Comparison of ENCODE assay signal across 3 cellular contexts in genomic region chr19:608155-609000, GRCh38.
A peak's percentile ranks its signal among the peaks of the same experiment; 100 is the strongest.
TF ChIP-seq lines count a peak whose summit lies in the region.

No MANE protein-coding gene starts in this region.

TF ChIP-seq in A549, 52 proteins besides CTCF, POLR2A, EP300 and RAD21:
- no peak for TF ChIP-seq ATOH8 (CRISPR knock-in tag; IDR thresholded peaks at IDR 0.05; ENCODE audit: low read depth)
- TF ChIP-seq CEBPB (IDR thresholded peaks at IDR 0.05) = no peak
- TF ChIP-seq SREBF2 (IDR thresholded peaks at IDR 0.05) = no peak
- no peak for TF ChIP-seq HOXB5 (CRISPR knock-in tag; IDR thresholded peaks at IDR 0.05)
- 0 out of 2 replicates have a peak, but pooled peaks have one; percentile 11 for TF ChIP-seq HOXB13 (CRISPR knock-in tag; IDR thresholded peaks at IDR 0.05; ENCODE audit: low read depth)
- 0 out of 2 replicates have a peak, but pooled peaks have one; percentile 32 for TF ChIP-seq TFCP2L1 (CRISPR knock-in tag; IDR thresholded peaks at IDR 0.05)
- TF ChIP-seq ELK1 (IDR thresholded peaks at IDR 0.05; ENCODE audit: low read depth, low read length) = no peak
- no peak for TF ChIP-seq REST (IDR thresholded peaks at IDR 0.05)
- TF ChIP-seq E2F6 (IDR thresholded peaks at IDR 0.05; ENCODE audit: borderline replicate concordance, low read depth) = no peak
- TF ChIP-seq EHMT2 (IDR thresholded peaks at IDR 0.05; ENCODE audit: low read depth) = no peak

TF ChIP-seq in HCT116, 20 proteins besides CTCF, POLR2A, EP300 and RAD21:
- TF ChIP-seq POLR2AphosphoS5 (IDR thresholded peaks at IDR 0.05; ENCODE audit: low read depth, low read length) = no peak
- TF ChIP-seq EZH2 (IDR thresholded peaks at IDR 0.05) = no peak
- TF ChIP-seq MAX (IDR thresholded peaks at IDR 0.05) = no peak
- TF ChIP-seq SP1 (IDR thresholded peaks at IDR 0.05; ENCODE audit: low read depth) = no peak
- no peak for TF ChIP-seq SRF (IDR thresholded peaks at IDR 0.05; ENCODE audit: low read depth)
- TF ChIP-seq CBX3 (IDR thresholded peaks at IDR 0.05; ENCODE audit: low read depth) = no peak
- no peak for TF ChIP-seq EGR1 (IDR thresholded peaks at IDR 0.05; ENCODE audit: low read depth)
- TF ChIP-seq FOSL1 (IDR thresholded peaks at IDR 0.05; ENCODE audit: low read depth) = no peak
- no peak for TF ChIP-seq TCF7L2 (IDR thresholded peaks at IDR 0.05; ENCODE audit: borderline replicate concordance, extremely low read depth, insufficient read depth, insufficient read length)
- TF ChIP-seq JUND (IDR thresholded peaks at IDR 0.05) = no peak
- TF ChIP-seq ELF1 (IDR thresholded peaks at IDR 0.05; ENCODE audit: borderline replicate concordance, low read depth) = no peak
- no peak for TF ChIP-seq EZH2phosphoT487 (IDR thresholded peaks at IDR 0.05; ENCODE audit: borderline replicate concordance)
- TF ChIP-seq SIN3A (IDR thresholded peaks at IDR 0.05; ENCODE audit: low read depth) = no peak
- no peak for TF ChIP-seq CEBPB (IDR thresholded peaks at IDR 0.05; ENCODE audit: low read depth)
- no peak for TF ChIP-seq ATF3 (IDR thresholded peaks at IDR 0.05)
- TF ChIP-seq, protein P1, sequence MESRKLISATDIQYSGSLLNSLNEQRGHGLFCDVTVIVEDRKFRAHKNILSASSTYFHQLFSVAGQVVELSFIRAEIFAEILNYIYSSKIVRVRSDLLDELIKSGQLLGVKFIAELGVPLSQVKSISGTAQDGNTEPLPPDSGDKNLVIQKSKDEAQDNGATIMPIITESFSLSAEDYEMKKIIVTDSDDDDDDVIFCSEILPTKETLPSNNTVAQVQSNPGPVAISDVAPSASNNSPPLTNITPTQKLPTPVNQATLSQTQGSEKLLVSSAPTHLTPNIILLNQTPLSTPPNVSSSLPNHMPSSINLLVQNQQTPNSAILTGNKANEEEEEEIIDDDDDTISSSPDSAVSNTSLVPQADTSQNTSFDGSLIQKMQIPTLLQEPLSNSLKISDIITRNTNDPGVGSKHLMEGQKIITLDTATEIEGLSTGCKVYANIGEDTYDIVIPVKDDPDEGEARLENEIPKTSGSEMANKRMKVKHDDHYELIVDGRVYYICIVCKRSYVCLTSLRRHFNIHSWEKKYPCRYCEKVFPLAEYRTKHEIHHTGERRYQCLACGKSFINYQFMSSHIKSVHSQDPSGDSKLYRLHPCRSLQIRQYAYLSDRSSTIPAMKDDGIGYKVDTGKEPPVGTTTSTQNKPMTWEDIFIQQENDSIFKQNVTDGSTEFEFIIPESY (IDR thresholded peaks at IDR 0.05; ENCODE audit: extremely low read depth, insufficient replicate concordance, low read length) = no peak

TF ChIP-seq in HepG2, 621 proteins besides CTCF, POLR2A, EP300 and RAD21:
- TF ChIP-seq HNF1A (IDR thresholded peaks at IDR 0.05; ENCODE audit: low read depth) (no peak), HNF1A (CRISPR knock-in tag; IDR thresholded peaks at IDR 0.05; ENCODE audit: borderline replicate concordance) (no peak), ZSCAN22 (CRISPR knock-in tag; IDR thresholded peaks at IDR 0.05) (peak; percentile 69; the same call in 1 of the 2 replicates)
